ENCODE assay signal across 8 cellular contexts in the genomic region with DNA sequence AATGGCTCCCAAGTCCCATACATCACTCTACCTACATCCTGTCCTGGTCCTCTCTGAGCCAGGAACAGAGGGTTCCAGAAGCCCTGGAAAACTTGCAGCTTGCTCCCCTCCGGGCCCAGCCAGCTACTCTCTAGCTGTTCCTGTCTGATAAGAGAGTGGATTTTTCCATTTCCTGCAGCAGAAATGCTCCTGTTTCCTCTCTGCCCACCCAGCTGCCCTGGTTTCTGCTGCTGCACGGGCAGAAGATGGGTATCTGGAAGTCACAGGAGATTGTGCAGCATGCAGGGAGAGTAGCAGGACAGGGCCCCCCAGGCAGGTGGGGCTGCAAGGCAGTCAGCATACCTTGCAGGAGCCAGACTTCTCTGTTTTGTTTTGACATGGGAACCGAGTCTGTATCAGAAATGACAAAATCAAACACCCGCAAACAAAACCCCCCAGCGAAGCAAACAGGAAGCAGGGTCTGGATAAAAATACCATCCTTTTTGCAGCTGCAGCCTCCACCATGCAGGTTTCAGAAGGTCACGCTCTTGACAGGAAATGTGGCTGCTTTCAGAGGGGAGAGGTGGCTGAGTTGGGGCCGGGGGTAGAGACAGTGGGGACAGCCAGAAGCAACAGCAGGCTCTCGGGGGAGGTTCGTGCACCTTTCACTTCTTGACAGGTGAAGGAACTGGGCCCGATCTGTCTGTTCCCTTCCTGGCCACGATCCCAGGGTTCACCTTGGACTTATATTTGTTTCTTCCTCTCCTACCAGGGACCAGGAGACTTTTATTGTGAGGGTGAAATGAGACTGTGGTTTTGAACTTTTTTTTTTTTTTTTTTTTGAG. TPM values are rescaled to one million over a fixed set of nuclear protein-coding genes. Genes with fewer than 3 reads are reported as not detected.
DNase-seq lines count a peak whose midpoint lies in the region; ATAC-seq and TF ChIP-seq lines count a peak whose summit lies in the region.

No MANE protein-coding gene starts in this region.

- intact Hi-C loops in esophagus muscularis mucosa (cut with DNase I): no loop called here

- DNase-seq in SIG-M5 treated with dmso at 0.1 percent for 504 hours (lab: John Stamatoyannopoulos, UW; ENCODE audit: unreplicated experiment) (peak; percentile 38), SIG-M5 (lab: John Stamatoyannopoulos, UW) (no peak), T-helper 22 cell (ENCODE audit: low read depth) (peak; percentile 70), esophagus muscularis mucosa (ENCODE audit: extremely low spot score) (no peak), foreskin melanocyte (no peak)
- peak; percentile 53 for DNase-seq in stimulated activated CD8-positive, alpha-beta memory T cell treated with anti-CD3 and anti-CD28 coated beads, Interleukin-12 subunit alpha, Interleukin-12 subunit beta, amount 100 ng/mL, for 4 hours (ENCODE audit: low read depth)

- TF ChIP-seq POLR2A in esophagus muscularis mucosa (IDR thresholded peaks at IDR 0.05; ENCODE audit: low read depth): no peak

- H3K27me3 ChIP-seq in duodenal mucosa (ENCODE audit: control insufficient read depth in 1 of 2, insufficient read depth in 2 of 2, low read length in 2 of 2) (peaks cover 0 to 3% of the 10 kb centered on the region in 2 donors), esophagus muscularis mucosa (peaks cover 0 to 80% (median 0%) of the 10 kb centered on the region in 4 donors)

- H3K36me3 ChIP-seq in duodenal mucosa (ENCODE audit: control insufficient read depth in 1 of 2, insufficient read depth in 2 of 2, low read length in 2 of 2) (no peaks in the 10 kb centered on the region), esophagus muscularis mucosa (no peaks in the 10 kb centered on the region)

- H3K4me3 ChIP-seq in duodenal mucosa (ENCODE audit: low read depth in 1 of 2, low read length in 2 of 2) (peak overlapping the region in 1 of 2 donors; percentile 20), esophagus muscularis mucosa (no peak overlapping the region)

- peak overlapping the region in 1 of 2 donors; percentile 6 for H3K9ac ChIP-seq in duodenal mucosa (ENCODE audit: low read depth in 1 of 2, low read length in 2 of 2)

- no peak for TF ChIP-seq EP300 in esophagus muscularis mucosa (IDR thresholded peaks at IDR 0.05)

- peak; percentile 53 for ATAC-seq in HG03095 (IDR thresholded peaks at IDR 0.05; ENCODE audit: unreplicated experiment)

- no peaks in the 10 kb centered on the region for H3K9me3 ChIP-seq in duodenal mucosa (ENCODE audit: control insufficient read depth in 1 of 2, low read length in 2 of 2)
- H3K9me3 ChIP-seq in esophagus muscularis mucosa: no peaks in the 10 kb centered on the region

- H3K27ac ChIP-seq in duodenal mucosa (ENCODE audit: low read depth, low read length): peak overlapping the region; percentile 26
- H3K27ac ChIP-seq in esophagus muscularis mucosa (replicated peaks in 1 of 4): peak overlapping the region in 1 of 4 donors; percentile 32

- no peak for TF ChIP-seq CTCF in esophagus muscularis mucosa (IDR thresholded peaks at IDR 0.05)

- 18% methylated on average over 11 of the region's 11 CpGs for WGBS in esophagus muscularis mucosa

- H3K4me1 ChIP-seq in duodenal mucosa (ENCODE audit: control insufficient read depth in 1 of 2, insufficient read depth in 2 of 2, low read length in 2 of 2) (peaks cover 30 to 40% of the 10 kb centered on the region in 2 donors), esophagus muscularis mucosa (peaks cover 5 to 29% (median 16%) of the 10 kb centered on the region in 4 donors)

RNA-seq across cellular contexts. Expression of a gene that starts 50.8 kb away (rescaled TPM):
- 100 to 1,000 TPM in 3 of 4 donors, 10 to 100 TPM in 1; 93.9 to 311 (median 211) TPM for total RNA-seq in esophagus muscularis mucosa

Comparison
In these comparisons a context has a peak if more than half of its experiments do, and no peak if none do; other contexts are left out.
1. DNase-seq: peak in SIG-M5 treated with dmso at 0.1 percent for 504 hours (single experiment), T-helper 22 cell (single experiment) and stimulated activated CD8-positive, alpha-beta memory T cell treated with anti-CD3 and anti-CD28 coated beads, Interleukin-12 subunit alpha, Interleukin-12 subunit beta, amount 100 ng/mL, for 4 hours (single experiment); none in SIG-M5 (single experiment), esophagus muscularis mucosa (single experiment) and foreskin melanocyte (single experiment).